1 cellular context compared by ENCODE assay signal in the genomic region with DNA sequence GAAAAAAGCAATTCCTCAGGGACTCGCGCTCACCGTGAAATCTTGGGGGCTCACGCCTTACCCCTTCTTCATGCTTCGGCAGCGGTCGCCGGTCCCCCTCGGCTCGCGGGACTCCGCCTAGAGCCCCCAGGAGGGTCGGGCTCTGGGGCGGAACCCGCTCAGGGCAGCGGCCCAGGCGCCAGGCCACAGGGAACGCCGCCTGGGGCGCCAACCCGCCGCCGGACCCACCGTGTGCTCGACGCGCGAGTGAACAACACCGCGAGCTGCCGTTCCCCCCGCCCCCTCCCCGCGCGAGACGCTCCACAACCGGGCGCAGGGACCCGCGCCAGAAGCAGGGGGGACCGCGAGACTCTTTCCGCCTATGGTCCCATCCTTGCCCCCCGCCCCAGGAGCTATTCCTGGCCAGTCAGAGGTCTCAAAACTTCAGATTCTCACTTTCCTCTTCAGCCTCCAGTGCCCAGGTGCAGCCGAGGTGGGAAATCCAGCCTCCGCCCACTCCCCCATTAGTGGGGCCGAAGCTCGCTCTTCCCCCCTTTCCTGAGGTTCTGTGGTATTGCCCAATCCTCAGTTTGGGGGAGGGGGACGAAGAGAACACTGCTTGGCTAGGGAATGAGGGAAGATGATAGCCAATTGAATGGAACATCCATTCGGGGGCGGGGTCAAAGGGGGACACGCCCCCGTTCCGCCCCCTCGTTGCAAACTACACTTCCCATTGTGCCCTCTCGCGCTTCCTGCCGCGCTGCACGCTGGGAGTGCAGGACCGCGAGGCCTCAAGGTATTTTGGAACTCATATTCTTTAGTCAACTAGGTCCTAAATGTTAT.
TF ChIP-seq lines count a peak whose summit lies in the region.

A gene (minus strand): TSS at position 265 of the 822 bp plus-strand sequence. CDS start 52,069 bp downstream, outside the sequence.

TF ChIP-seq in HepG2, 621 proteins besides CTCF, POLR2A, EP300 and RAD21 (continued from another document and continues in another):
- TF ChIP-seq, protein P1, sequence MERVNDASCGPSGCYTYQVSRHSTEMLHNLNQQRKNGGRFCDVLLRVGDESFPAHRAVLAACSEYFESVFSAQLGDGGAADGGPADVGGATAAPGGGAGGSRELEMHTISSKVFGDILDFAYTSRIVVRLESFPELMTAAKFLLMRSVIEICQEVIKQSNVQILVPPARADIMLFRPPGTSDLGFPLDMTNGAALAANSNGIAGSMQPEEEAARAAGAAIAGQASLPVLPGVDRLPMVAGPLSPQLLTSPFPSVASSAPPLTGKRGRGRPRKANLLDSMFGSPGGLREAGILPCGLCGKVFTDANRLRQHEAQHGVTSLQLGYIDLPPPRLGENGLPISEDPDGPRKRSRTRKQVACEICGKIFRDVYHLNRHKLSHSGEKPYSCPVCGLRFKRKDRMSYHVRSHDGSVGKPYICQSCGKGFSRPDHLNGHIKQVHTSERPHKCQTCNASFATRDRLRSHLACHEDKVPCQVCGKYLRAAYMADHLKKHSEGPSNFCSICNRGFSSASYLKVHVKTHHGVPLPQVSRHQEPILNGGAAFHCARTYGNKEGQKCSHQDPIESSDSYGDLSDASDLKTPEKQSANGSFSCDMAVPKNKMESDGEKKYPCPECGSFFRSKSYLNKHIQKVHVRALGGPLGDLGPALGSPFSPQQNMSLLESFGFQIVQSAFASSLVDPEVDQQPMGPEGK (CRISPR knock-in tag; IDR thresholded peaks at IDR 0.05) = peak; percentile 77
- TF ChIP-seq KLF12 (CRISPR knock-in tag; IDR thresholded peaks at IDR 0.05; ENCODE audit: borderline replicate concordance) (peak; percentile 84; the same call in 1 of the 2 replicates), NAIF1 (CRISPR knock-in tag; IDR thresholded peaks at IDR 0.05; ENCODE audit: borderline replicate concordance) (no peak), SP1 (IDR thresholded peaks at IDR 0.05) (no peak), SP1 (CRISPR knock-in tag; IDR thresholded peaks at IDR 0.05) (peak; percentile 95), SETDB1 (CRISPR knock-in tag; IDR thresholded peaks at IDR 0.05; ENCODE audit: borderline replicate concordance) (0 out of 2 replicates have a peak, but pooled peaks have one; percentile 28), KMT2B (CRISPR knock-in tag; IDR thresholded peaks at IDR 0.05) (no peak), KDM6A (CRISPR knock-in tag; IDR thresholded peaks at IDR 0.05; ENCODE audit: low read depth) (0 out of 2 replicates have a peak, but pooled peaks have one; percentile 20), ZNF615 (CRISPR knock-in tag; IDR thresholded peaks at IDR 0.05; ENCODE audit: borderline replicate concordance) (no peak), MTF2 (CRISPR knock-in tag; IDR thresholded peaks at IDR 0.05; ENCODE audit: borderline replicate concordance) (no peak), ZNF577 (CRISPR knock-in tag; IDR thresholded peaks at IDR 0.05; ENCODE audit: borderline replicate concordance, low read depth) (no peak), JDP2 (CRISPR knock-in tag; IDR thresholded peaks at IDR 0.05; ENCODE audit: borderline replicate concordance) (no peak), ZFP41 (CRISPR knock-in tag; IDR thresholded peaks at IDR 0.05; ENCODE audit: borderline replicate concordance) (peak; percentile 67; the same call in 1 of the 2 replicates), SMAD1 (CRISPR knock-in tag; IDR thresholded peaks at IDR 0.05; ENCODE audit: borderline replicate concordance, low read depth) (no peak), RXRA (CRISPR knock-in tag; IDR thresholded peaks at IDR 0.05) (peak; percentile 37; the same call in 1 of the 2 replicates), KMT2A (CRISPR knock-in tag; IDR thresholded peaks at IDR 0.05) (no peak; the same call in 1 of the 2 replicates), ZFP82 (CRISPR knock-in tag; IDR thresholded peaks at IDR 0.05; ENCODE audit: borderline replicate concordance) (no peak; the same call in 1 of the 2 replicates), ZNF773 (CRISPR knock-in tag; IDR thresholded peaks at IDR 0.05; ENCODE audit: borderline replicate concordance) (peak; percentile 62; the same call in 1 of the 2 replicates), ARNT (IDR thresholded peaks at IDR 0.05) (no peak), CREB1 (IDR thresholded peaks at IDR 0.05) (peak; percentile 39; the same call in 1 of the 2 replicates), CREB1 (CRISPR knock-in tag; IDR thresholded peaks at IDR 0.05) (peak; percentile 87), HNRNPUL1 (IDR thresholded peaks at IDR 0.05; ENCODE audit: low read depth, low read length) (no peak), FOXO1 (CRISPR knock-in tag; IDR thresholded peaks at IDR 0.05) (peak; percentile 73)
- TF ChIP-seq, protein P2, sequence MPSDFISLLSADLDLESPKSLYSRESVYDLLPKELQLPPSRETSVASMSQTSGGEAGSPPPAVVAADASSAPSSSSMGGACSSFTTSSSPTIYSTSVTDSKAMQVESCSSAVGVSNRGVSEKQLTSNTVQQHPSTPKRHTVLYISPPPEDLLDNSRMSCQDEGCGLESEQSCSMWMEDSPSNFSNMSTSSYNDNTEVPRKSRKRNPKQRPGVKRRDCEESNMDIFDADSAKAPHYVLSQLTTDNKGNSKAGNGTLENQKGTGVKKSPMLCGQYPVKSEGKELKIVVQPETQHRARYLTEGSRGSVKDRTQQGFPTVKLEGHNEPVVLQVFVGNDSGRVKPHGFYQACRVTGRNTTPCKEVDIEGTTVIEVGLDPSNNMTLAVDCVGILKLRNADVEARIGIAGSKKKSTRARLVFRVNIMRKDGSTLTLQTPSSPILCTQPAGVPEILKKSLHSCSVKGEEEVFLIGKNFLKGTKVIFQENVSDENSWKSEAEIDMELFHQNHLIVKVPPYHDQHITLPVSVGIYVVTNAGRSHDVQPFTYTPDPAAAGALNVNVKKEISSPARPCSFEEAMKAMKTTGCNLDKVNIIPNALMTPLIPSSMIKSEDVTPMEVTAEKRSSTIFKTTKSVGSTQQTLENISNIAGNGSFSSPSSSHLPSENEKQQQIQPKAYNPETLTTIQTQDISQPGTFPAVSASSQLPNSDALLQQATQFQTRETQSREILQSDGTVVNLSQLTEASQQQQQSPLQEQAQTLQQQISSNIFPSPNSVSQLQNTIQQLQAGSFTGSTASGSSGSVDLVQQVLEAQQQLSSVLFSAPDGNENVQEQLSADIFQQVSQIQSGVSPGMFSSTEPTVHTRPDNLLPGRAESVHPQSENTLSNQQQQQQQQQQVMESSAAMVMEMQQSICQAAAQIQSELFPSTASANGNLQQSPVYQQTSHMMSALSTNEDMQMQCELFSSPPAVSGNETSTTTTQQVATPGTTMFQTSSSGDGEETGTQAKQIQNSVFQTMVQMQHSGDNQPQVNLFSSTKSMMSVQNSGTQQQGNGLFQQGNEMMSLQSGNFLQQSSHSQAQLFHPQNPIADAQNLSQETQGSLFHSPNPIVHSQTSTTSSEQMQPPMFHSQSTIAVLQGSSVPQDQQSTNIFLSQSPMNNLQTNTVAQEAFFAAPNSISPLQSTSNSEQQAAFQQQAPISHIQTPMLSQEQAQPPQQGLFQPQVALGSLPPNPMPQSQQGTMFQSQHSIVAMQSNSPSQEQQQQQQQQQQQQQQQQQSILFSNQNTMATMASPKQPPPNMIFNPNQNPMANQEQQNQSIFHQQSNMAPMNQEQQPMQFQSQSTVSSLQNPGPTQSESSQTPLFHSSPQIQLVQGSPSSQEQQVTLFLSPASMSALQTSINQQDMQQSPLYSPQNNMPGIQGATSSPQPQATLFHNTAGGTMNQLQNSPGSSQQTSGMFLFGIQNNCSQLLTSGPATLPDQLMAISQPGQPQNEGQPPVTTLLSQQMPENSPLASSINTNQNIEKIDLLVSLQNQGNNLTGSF (CRISPR knock-in tag; IDR thresholded peaks at IDR 0.05) = no peak
- TF ChIP-seq, protein P3, sequence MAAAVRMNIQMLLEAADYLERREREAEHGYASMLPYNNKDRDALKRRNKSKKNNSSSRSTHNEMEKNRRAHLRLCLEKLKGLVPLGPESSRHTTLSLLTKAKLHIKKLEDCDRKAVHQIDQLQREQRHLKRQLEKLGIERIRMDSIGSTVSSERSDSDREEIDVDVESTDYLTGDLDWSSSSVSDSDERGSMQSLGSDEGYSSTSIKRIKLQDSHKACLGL (CRISPR knock-in tag; IDR thresholded peaks at IDR 0.05) = peak; percentile 34; the same call in 1 of the 2 replicates
- TF ChIP-seq, protein P4, sequence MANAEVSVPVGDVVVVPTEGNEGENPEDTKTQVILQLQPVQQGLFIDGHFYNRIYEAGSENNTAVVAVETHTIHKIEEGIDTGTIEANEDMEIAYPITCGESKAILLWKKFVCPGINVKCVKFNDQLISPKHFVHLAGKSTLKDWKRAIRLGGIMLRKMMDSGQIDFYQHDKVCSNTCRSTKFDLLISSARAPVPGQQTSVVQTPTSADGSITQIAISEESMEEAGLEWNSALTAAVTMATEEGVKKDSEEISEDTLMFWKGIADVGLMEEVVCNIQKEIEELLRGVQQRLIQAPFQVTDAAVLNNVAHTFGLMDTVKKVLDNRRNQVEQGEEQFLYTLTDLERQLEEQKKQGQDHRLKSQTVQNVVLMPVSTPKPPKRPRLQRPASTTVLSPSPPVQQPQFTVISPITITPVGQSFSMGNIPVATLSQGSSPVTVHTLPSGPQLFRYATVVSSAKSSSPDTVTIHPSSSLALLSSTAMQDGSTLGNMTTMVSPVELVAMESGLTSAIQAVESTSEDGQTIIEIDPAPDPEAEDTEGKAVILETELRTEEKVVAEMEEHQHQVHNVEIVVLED (CRISPR knock-in tag; IDR thresholded peaks at IDR 0.05; ENCODE audit: borderline replicate concordance) = peak; percentile 52; the same call in 1 of the 2 replicates
- TF ChIP-seq, protein P5, sequence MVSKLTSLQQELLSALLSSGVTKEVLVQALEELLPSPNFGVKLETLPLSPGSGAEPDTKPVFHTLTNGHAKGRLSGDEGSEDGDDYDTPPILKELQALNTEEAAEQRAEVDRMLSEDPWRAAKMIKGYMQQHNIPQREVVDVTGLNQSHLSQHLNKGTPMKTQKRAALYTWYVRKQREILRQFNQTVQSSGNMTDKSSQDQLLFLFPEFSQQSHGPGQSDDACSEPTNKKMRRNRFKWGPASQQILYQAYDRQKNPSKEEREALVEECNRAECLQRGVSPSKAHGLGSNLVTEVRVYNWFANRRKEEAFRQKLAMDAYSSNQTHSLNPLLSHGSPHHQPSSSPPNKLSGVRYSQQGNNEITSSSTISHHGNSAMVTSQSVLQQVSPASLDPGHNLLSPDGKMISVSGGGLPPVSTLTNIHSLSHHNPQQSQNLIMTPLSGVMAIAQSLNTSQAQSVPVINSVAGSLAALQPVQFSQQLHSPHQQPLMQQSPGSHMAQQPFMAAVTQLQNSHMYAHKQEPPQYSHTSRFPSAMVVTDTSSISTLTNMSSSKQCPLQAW (CRISPR knock-in tag; IDR thresholded peaks at IDR 0.05) = peak; percentile 85
- TF ChIP-seq, protein P6, sequence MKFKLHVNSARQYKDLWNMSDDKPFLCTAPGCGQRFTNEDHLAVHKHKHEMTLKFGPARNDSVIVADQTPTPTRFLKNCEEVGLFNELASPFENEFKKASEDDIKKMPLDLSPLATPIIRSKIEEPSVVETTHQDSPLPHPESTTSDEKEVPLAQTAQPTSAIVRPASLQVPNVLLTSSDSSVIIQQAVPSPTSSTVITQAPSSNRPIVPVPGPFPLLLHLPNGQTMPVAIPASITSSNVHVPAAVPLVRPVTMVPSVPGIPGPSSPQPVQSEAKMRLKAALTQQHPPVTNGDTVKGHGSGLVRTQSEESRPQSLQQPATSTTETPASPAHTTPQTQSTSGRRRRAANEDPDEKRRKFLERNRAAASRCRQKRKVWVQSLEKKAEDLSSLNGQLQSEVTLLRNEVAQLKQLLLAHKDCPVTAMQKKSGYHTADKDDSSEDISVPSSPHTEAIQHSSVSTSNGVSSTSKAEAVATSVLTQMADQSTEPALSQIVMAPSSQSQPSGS (CRISPR knock-in tag; IDR thresholded peaks at IDR 0.05) = no peak
- TF ChIP-seq, protein P7, sequence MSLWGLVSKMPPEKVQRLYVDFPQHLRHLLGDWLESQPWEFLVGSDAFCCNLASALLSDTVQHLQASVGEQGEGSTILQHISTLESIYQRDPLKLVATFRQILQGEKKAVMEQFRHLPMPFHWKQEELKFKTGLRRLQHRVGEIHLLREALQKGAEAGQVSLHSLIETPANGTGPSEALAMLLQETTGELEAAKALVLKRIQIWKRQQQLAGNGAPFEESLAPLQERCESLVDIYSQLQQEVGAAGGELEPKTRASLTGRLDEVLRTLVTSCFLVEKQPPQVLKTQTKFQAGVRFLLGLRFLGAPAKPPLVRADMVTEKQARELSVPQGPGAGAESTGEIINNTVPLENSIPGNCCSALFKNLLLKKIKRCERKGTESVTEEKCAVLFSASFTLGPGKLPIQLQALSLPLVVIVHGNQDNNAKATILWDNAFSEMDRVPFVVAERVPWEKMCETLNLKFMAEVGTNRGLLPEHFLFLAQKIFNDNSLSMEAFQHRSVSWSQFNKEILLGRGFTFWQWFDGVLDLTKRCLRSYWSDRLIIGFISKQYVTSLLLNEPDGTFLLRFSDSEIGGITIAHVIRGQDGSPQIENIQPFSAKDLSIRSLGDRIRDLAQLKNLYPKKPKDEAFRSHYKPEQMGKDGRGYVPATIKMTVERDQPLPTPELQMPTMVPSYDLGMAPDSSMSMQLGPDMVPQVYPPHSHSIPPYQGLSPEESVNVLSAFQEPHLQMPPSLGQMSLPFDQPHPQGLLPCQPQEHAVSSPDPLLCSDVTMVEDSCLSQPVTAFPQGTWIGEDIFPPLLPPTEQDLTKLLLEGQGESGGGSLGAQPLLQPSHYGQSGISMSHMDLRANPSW (CRISPR knock-in tag; IDR thresholded peaks at IDR 0.05; ENCODE audit: borderline replicate concordance) = no peak
- TF ChIP-seq, protein P8, sequence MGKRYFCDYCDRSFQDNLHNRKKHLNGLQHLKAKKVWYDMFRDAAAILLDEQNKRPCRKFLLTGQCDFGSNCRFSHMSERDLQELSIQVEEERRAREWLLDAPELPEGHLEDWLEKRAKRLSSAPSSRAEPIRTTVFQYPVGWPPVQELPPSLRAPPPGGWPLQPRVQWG (CRISPR knock-in tag; IDR thresholded peaks at IDR 0.05; ENCODE audit: borderline replicate concordance, low read depth) = no peak
- TF ChIP-seq, protein P9, sequence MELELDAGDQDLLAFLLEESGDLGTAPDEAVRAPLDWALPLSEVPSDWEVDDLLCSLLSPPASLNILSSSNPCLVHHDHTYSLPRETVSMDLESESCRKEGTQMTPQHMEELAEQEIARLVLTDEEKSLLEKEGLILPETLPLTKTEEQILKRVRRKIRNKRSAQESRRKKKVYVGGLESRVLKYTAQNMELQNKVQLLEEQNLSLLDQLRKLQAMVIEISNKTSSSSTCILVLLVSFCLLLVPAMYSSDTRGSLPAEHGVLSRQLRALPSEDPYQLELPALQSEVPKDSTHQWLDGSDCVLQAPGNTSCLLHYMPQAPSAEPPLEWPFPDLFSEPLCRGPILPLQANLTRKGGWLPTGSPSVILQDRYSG (CRISPR knock-in tag; IDR thresholded peaks at IDR 0.05) = no peak
- TF ChIP-seq, protein P10, sequence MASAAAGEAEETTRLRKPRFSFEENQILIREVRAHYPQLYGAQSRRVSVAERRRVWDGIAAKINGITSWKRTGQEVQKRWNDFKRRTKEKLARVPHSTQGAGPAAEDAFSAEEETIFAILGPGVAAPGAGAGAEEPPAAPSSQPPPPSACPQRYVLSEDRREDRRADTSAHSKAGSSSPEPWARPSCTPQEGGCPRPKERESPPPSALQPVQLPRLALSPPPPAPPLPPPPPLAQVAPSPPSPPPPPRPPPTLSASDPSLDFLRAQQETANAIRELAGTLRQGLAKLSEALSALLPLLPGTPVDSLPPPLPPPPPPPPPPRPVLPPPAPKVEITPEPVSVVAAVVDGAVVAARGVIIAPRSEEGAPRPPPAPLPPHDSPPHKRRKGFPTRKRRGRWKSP (CRISPR knock-in tag; IDR thresholded peaks at IDR 0.05) = no peak
